ENCODE assay signal across 1 cellular context in the genomic region with DNA sequence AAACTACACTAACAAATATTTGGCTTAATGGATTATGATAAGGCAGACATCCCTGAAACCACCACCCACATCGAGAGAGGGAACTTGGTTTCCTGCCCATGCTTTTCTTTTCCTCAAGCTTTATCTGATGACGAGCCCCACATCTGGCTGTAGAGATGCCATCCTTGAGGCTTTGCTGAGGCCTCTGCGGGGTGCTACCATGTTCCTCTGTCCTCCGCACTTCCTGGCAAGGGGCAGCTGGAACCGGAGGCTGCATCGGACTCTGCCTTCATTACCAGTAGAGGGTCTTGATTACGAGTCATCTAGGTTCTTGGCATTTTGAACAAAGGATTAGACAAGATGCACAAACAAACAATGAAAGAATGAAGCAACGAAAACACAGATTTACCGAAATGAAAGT.
TF ChIP-seq lines count a peak whose summit lies in the region.

No MANE protein-coding gene starts in this region.

TF ChIP-seq in GM12878, 131 proteins besides CTCF, POLR2A, EP300 and RAD21:
- TF ChIP-seq, protein P1, sequence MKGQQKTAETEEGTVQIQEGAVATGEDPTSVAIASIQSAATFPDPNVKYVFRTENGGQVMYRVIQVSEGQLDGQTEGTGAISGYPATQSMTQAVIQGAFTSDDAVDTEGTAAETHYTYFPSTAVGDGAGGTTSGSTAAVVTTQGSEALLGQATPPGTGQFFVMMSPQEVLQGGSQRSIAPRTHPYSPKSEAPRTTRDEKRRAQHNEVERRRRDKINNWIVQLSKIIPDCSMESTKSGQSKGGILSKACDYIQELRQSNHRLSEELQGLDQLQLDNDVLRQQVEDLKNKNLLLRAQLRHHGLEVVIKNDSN (IDR thresholded peaks at IDR 0.05; ENCODE audit: borderline replicate concordance, extremely low read length, insufficient read depth, low read depth, low read length) = no peak
- TF ChIP-seq ETV6 (conservative IDR thresholded peaks at IDR 0.05 in 1 of 2, IDR thresholded peaks at IDR 0.05 in 1 of 2; ENCODE audit: borderline replicate concordance in 1 of 2, low read depth in 1 of 2) (no peak), POU2F2 (IDR thresholded peaks at IDR 0.05; ENCODE audit: borderline replicate concordance, low read depth, low read length) (no peak), ZNF24 (IDR thresholded peaks at IDR 0.05) (no peak), MXI1 (IDR thresholded peaks at IDR 0.05; ENCODE audit: low read depth, low read length) (no peak), SPI1 (IDR thresholded peaks at IDR 0.05; ENCODE audit: borderline replicate concordance, insufficient read depth, low read depth, low read length) (no peak), MYB (IDR thresholded peaks at IDR 0.05; ENCODE audit: borderline replicate concordance, low read depth, low read length) (no peak), ZNF622 (IDR thresholded peaks at IDR 0.05) (no peak), E4F1 (IDR thresholded peaks at IDR 0.05; ENCODE audit: borderline replicate concordance, partially characterized antibody) (no peak), RFX5 (IDR thresholded peaks at IDR 0.05; ENCODE audit: low read depth, low read length) (no peak), ZZZ3 (IDR thresholded peaks at IDR 0.05; ENCODE audit: control insufficient read depth, insufficient read length, low read depth) (no peak), FOXK2 (IDR thresholded peaks at IDR 0.05) (no peak), ZBTB11 (CRISPR knock-in tag; IDR thresholded peaks at IDR 0.05) (no peak), NFXL1 (IDR thresholded peaks at IDR 0.05; ENCODE audit: borderline replicate concordance) (no peak), PML (IDR thresholded peaks at IDR 0.05; ENCODE audit: low read length) (no peak), CBX5 (IDR thresholded peaks at IDR 0.05; ENCODE audit: low read depth) (no peak), WRNIP1 (IDR thresholded peaks at IDR 0.05; ENCODE audit: borderline replicate concordance, low read depth, low read length) (no peak)
